In genomic region chr9:115117999-115118470, GRCh38 we compare ENCODE assay signal across 8 cellular contexts. TPM values are rescaled to one million over a fixed set of nuclear protein-coding genes. Genes with fewer than 3 reads are reported as not detected.
DNase-seq lines count a peak whose midpoint lies in the region; ATAC-seq and TF ChIP-seq lines count a peak whose summit lies in the region.

TNC (minus strand) TSS chr9:115118157; CDS start chr9:115091018, 27,139 bp downstream.

- H3K27ac ChIP-seq in SK-N-SH (ENCODE audit: low read depth in 2 of 2, low read length in 1 of 2): peak within 1 kb of the TSS; percentile 87 to 92

- H3K9me3 ChIP-seq in SK-N-SH: no peaks in the 10 kb centered on the region

- H3K9me3 Mint-ChIP-seq in osteocyte (ENCODE audit: unreplicated experiment): no peaks in the 10 kb centered on the region

- DNase-seq in HPDE6-E6E7 (ENCODE audit: extremely low spot score): peak; percentile 32
- peak; percentile 64 for DNase-seq in SK-N-SH
- DNase-seq in glomerular endothelial cell (ENCODE audit: extremely low read depth, low read depth, low spot score): no peak
- peak; percentile 85 for DNase-seq in osteocyte (ENCODE audit: extremely low spot score, unreplicated experiment)
- no peak for DNase-seq in NCI-H446 treated with DMSO at 0.1 percent for 48 hours (lab: John Stamatoyannopoulos, UW)
- DNase-seq in HUDEP-2 (lab: John Stamatoyannopoulos, UW; ENCODE audit: unreplicated experiment in 76 of 76): no peak

- CTCF ChIA-PET in SK-N-SH (lab: Yijun Ruan, JAX): interaction anchor here (0.7 to 0.9 kb wide), 3 partner anchors 31 to 456 kb away, joined by 3 to 4 read pairs (median 3); no protein-coding TSS in a partner anchor

- H3K4me3 Mint-ChIP-seq in osteocyte (ENCODE audit: unreplicated experiment): peak within 1 kb of the TSS; percentile 78

- 3% methylated on average over 23 of the region's 29 CpGs for WGBS in SK-N-SH (ENCODE audit: low lambda C conversion rate)

- POLR2A ChIA-PET in SK-N-SH (lab: Yijun Ruan, JAX): interaction anchor here (0.6 kb wide), 2 partner anchors 85 to 1541 kb away, joined by 3 to 4 read pairs; no protein-coding TSS in a partner anchor

- no peaks in the 10 kb centered on the region for H3K27me3 ChIP-seq in SK-N-SH (ENCODE audit: insufficient read depth)

- no peaks in the 10 kb centered on the region for H3K36me3 Mint-ChIP-seq in osteocyte (ENCODE audit: unreplicated experiment)

- H3K4me1 ChIP-seq in SK-N-SH (ENCODE audit: control insufficient read depth in 1 of 2, insufficient read depth in 2 of 2, low read depth in 1 of 2, low read length in 1 of 2): peaks cover 10 to 20% of the 10 kb centered on the region in 2 experiments; a peak in 3 of 4 replicates

- H3K9ac ChIP-seq in SK-N-SH: peak within 1 kb of the TSS; percentile 89

- no peak for ATAC-seq in HG03159 (IDR thresholded peaks at IDR 0.05; ENCODE audit: unreplicated experiment)
- ATAC-seq in HG02885 (IDR thresholded peaks at IDR 0.05; ENCODE audit: poor library complexity, unreplicated experiment): no peak

- no peak for TF ChIP-seq RAD21 in SK-N-SH (IDR thresholded peaks at IDR 0.05; ENCODE audit: low read length)

- peaks cover 60% of the 10 kb centered on the region for H3K4me1 Mint-ChIP-seq in osteocyte (ENCODE audit: unreplicated experiment)

- H3K4me3 ChIP-seq in SK-N-SH (ENCODE audit: low read depth in 2 of 2, low read length in 1 of 2): peak within 1 kb of the TSS; percentile 70 to 83

- TF ChIP-seq CTCF in SK-N-SH (IDR thresholded peaks at IDR 0.05) (no peak), osteocyte (IDR thresholded peaks at IDR 0.05) (no peak)

- H2AFZ ChIP-seq in SK-N-SH (ENCODE audit: low read depth): peak within 1 kb of the TSS; percentile 21

- H3K27me3 Mint-ChIP-seq in osteocyte (ENCODE audit: unreplicated experiment): no peaks in the 10 kb centered on the region

- H3K36me3 ChIP-seq in SK-N-SH (replicated peaks in 1 of 2; ENCODE audit: control insufficient read depth in 1 of 2, insufficient read depth in 2 of 2, low read length in 1 of 2): peaks cover 17 to 19% of the 10 kb centered on the region in 2 experiments

- peaks cover 51% of the 10 kb centered on the region for H3F3A ChIP-seq in SK-N-SH (replicated peaks; ENCODE audit: insufficient read depth)

- peak in 1 of 2 experiments; percentile 24; a peak in 1 of 4 replicates for TF ChIP-seq EP300 in SK-N-SH (IDR thresholded peaks at IDR 0.05; ENCODE audit: borderline replicate concordance in 1 of 2, low read depth in 1 of 2, low read length in 1 of 2)

- peak within 1 kb of the TSS; percentile 94 for H3K27ac Mint-ChIP-seq in osteocyte (ENCODE audit: unreplicated experiment)

- no peaks in the 10 kb centered on the region; the same call in 1 of the 2 replicates for H4K20me1 ChIP-seq in SK-N-SH (ENCODE audit: insufficient read depth)

- H3K79me2 ChIP-seq in SK-N-SH (ENCODE audit: insufficient read depth): peaks cover 49% of the 10 kb centered on the region

- no peaks in the 10 kb centered on the region for H3K9me2 ChIP-seq in SK-N-SH

- H3K4me2 ChIP-seq in SK-N-SH: peak within 1 kb of the TSS; percentile 76

TF ChIP-seq in SK-N-SH, 30 proteins besides CTCF, POLR2A, EP300 and RAD21 (continues in another document):
- TF ChIP-seq USF2 (IDR thresholded peaks at IDR 0.05; ENCODE audit: borderline replicate concordance, low read depth, low read length): no peak
- no peak for TF ChIP-seq FOXJ3 (CRISPR knock-in tag; IDR thresholded peaks at IDR 0.05)
- TF ChIP-seq EZH2phosphoT487 (IDR thresholded peaks at IDR 0.05; ENCODE audit: borderline replicate concordance, low read depth): no peak
- no peak for TF ChIP-seq MEF2A (IDR thresholded peaks at IDR 0.05; ENCODE audit: borderline replicate concordance, low read depth)
- TF ChIP-seq MXI1 (IDR thresholded peaks at IDR 0.05; ENCODE audit: low read depth, low read length): peak; percentile 73
- TF ChIP-seq RXRA (IDR thresholded peaks at IDR 0.05; ENCODE audit: borderline replicate concordance, low read depth): no peak
- TF ChIP-seq USF1 (IDR thresholded peaks at IDR 0.05; ENCODE audit: borderline replicate concordance, low read depth): no peak
- no peak for TF ChIP-seq CHD2 (IDR thresholded peaks at IDR 0.05; ENCODE audit: low read length, partially characterized antibody)
- peak; percentile 53; the same call in 1 of the 2 replicates for TF ChIP-seq PBX3 (IDR thresholded peaks at IDR 0.05)
- TF ChIP-seq GATA2 (CRISPR knock-in tag; IDR thresholded peaks at IDR 0.05): no peak
- peak; percentile 94 for TF ChIP-seq SIN3A (IDR thresholded peaks at IDR 0.05; ENCODE audit: borderline replicate concordance, low read depth, low read length)
- TF ChIP-seq TAF1 (IDR thresholded peaks at IDR 0.05; ENCODE audit: borderline replicate concordance, low read depth, low read length): peak; percentile 88
- TF ChIP-seq TCF12 (IDR thresholded peaks at IDR 0.05): no peak; the same call in 1 of the 2 replicates
- peak; percentile 65 for TF ChIP-seq REST (IDR thresholded peaks at IDR 0.05; ENCODE audit: low read depth, low read length)
- peak; percentile 19; the same call in 1 of the 2 replicates for TF ChIP-seq ELF1 (IDR thresholded peaks at IDR 0.05)
- TF ChIP-seq RFX5 (IDR thresholded peaks at IDR 0.05; ENCODE audit: low read length): no peak
- TF ChIP-seq RCOR1 (IDR thresholded peaks at IDR 0.05; ENCODE audit: low read length): no peak
- TF ChIP-seq GABPA (IDR thresholded peaks at IDR 0.05; ENCODE audit: low read depth): no peak
- TF ChIP-seq FOXM1 (IDR thresholded peaks at IDR 0.05; ENCODE audit: low read depth): no peak

RNA-seq across cellular contexts. Expression of gene TNC, which starts in this region (rescaled TPM):
- polyA plus RNA-seq in SK-N-SH (2012; rRNA removed): 572 and 805 TPM in 2 replicates
- 444 and 596 TPM in 2 replicates for polyA plus RNA-seq in SK-N-SH (2012; cell fraction: cytosol; rRNA removed)
- polyA plus RNA-seq in SK-N-SH (2012; cell fraction: nucleus; rRNA removed): 772 and 1,095 TPM in 2 replicates
- 27.0 and 56.0 TPM in 2 replicates for total RNA-seq in glomerular endothelial cell
- total RNA-seq in osteocyte: 75.1 and 81.8 TPM in 2 replicates

Comparison
In these comparisons a context has a peak if more than half of its experiments do, and no peak if none do; other contexts are left out.
1. DNase-seq: peak in HPDE6-E6E7 (single experiment), SK-N-SH (single experiment) and osteocyte (single experiment); none in glomerular endothelial cell (single experiment), NCI-H446 treated with DMSO at 0.1 percent for 48 hours (single experiment) and HUDEP-2 (0 of 76).